20 cellular contexts compared by ENCODE assay signal in the genomic region with DNA sequence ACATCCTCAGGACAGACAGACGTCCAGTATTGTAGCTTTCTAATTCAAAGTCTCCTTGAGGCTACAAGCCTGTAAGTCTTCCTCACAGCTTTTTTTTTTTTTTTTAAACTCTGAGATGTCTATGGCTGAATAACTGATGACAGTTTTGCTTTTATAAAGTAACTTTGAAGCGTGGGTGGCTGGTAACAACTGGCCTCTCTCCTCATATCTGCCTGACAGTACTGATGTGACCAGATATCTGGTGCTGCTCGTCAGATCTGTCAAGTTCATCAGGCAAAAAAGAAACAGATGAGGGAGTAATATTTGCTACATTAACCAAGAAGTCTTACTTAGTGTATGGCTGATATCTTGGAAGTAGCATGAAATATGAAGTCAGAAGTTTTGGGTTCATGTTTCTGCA.
"Had no signal": no experiment of that assay in that cellular context is flagged by ENCODE, and none has a peak within 500 bp of the region (broad histone marks: within the 10 kb centered on the region; RNA-seq: fewer than 3 reads in every experiment).

No MANE protein-coding gene starts in this region.

- DNase-seq: Kasumi-1, NCI-H1092, NCI-H1436, NCI-H187, NCI-H2029, NCI-H2081 treated with DMSO at 0.1 percent for 48 hours, NCI-H2171, NCI-H226, NCI-H446, NCI-H510A, NCI-H524 treated with DMSO at 0.1 percent for 48 hours, NCI-H69, NCI-H774, RPMI8226, SHP77, SK-N-SH had no signal

- H3K9me3 ChIP-seq: SK-N-SH had no signal

- H3K4me1 Mint-ChIP-seq: IgD-negative memory B cell had no signal

- H3K4me3 Mint-ChIP-seq: IgD-negative memory B cell had no signal

- H3K4me2 ChIP-seq: KMS-11, SK-N-SH had no signal

- H3K27ac Mint-ChIP-seq: IgD-negative memory B cell had no signal

- H3K9ac ChIP-seq: KMS-11, SK-N-SH had no signal

- ATAC-seq: K562 had no signal

- H3K27ac ChIP-seq: HL-60, KMS-11 had no signal

- H3K4me3 ChIP-seq: K562 had no signal
